Comparison of ENCODE assay signal across 11 cellular contexts in genomic region chr1:106995970-106996369, GRCh38.
DNase-seq lines count a peak whose midpoint lies in the region; ATAC-seq and TF ChIP-seq lines count a peak whose summit lies in the region.
"Had no signal": no experiment of that assay in that cellular context is flagged by ENCODE, and none has a peak within 500 bp of the region (broad histone marks: within the 10 kb centered on the region; RNA-seq: fewer than 3 reads in every experiment).

No MANE protein-coding gene starts in this region.

- intact Hi-C loops in A673 (cut with micrococcal nuclease; ENCODE audit: unreplicated experiment): no loop called here

- no peaks in the 10 kb centered on the region for H3K9me3 ChIP-seq in A673 (ENCODE audit: low read depth, low read length, poor library complexity, severe bottlenecking)

- POLR2A ChIA-PET in A673 (lab: Charles Lee; ENCODE audit: low non-redundant PET): no interaction called here

- BruUV-seq in A673 (replicated peaks; lab: Mats Ljungman, UMichigan): no TSS peak

- TF ChIP-seq CTCF in A673 (conservative IDR thresholded peaks at IDR 0.05; ENCODE audit: low read depth, low read length): no peak

- H3K4me1 ChIP-seq in A673 (ENCODE audit: insufficient read depth, low read length, poor library complexity, severe bottlenecking): no peaks in the 10 kb centered on the region
- H3K4me1 ChIP-seq: BLaER1 treated with 17β-estradiol and CSF1 and Interleukin-3, amounts not matched to agents 10 nM and 100 nM had no signal

- ATAC-seq in GM18502 (IDR thresholded peaks at IDR 0.05; ENCODE audit: poor library complexity, unreplicated experiment) (peak; percentile 98), GM19463 (IDR thresholded peaks at IDR 0.05; ENCODE audit: unreplicated experiment) (peak; percentile 95), HG02885 (IDR thresholded peaks at IDR 0.05; ENCODE audit: poor library complexity, unreplicated experiment) (peak; percentile 98), HG03565 (IDR thresholded peaks at IDR 0.05; ENCODE audit: unreplicated experiment) (peak; percentile 97)
- ATAC-seq in activated naive CD8-positive, alpha-beta T cell treated with anti-CD3 and anti-CD28 coated beads, Interleukin-2, amount 50 U/mL, for 24 hours: no peak

- DNase-seq in activated naive CD8-positive, alpha-beta T cell treated with anti-CD3 and anti-CD28 coated beads, Interleukin-2, amount 50 U/mL, for 24 hours: no peak
- DNase-seq in A673 (ENCODE audit: low spot score) (no peak), midbrain (lab: John Stamatoyannopoulos, UW) (no peak), RKO (ENCODE audit: low spot score) (no peak)
- DNase-seq: islet precursor cell, NCI-H1694 had no signal

- CTCF ChIA-PET in A673 (lab: Charles Lee): no interaction called here

- H3K27ac ChIP-seq in A673 (ENCODE audit: low read depth, low read length, poor library complexity, severe bottlenecking): no peak overlapping the region
- H3K27ac ChIP-seq: BLaER1 treated with 17β-estradiol and CSF1 and Interleukin-3, amounts not matched to agents 10 nM and 100 nM had no signal

- no peaks in the 10 kb centered on the region for H3K36me3 ChIP-seq in A673 (ENCODE audit: insufficient read depth, low read length, poor library complexity, severe bottlenecking)
- H3K36me3 ChIP-seq: BLaER1 treated with 17β-estradiol and CSF1 and Interleukin-3, amounts not matched to agents 10 nM and 100 nM had no signal

- H3K4me3 Mint-ChIP-seq in activated naive CD8-positive, alpha-beta T cell treated with anti-CD3 and anti-CD28 coated beads, Interleukin-2, amount 50 U/mL, for 24 hours: no peak overlapping the region

- peaks cover 4% of the 10 kb centered on the region for H3K27me3 Mint-ChIP-seq in activated naive CD8-positive, alpha-beta T cell treated with anti-CD3 and anti-CD28 coated beads, Interleukin-2, amount 50 U/mL, for 24 hours

- no peak overlapping the region for H3K4me3 ChIP-seq in A673 (ENCODE audit: low read depth, low read length, poor library complexity, severe bottlenecking)
- H3K4me3 ChIP-seq: BLaER1 treated with 17β-estradiol and CSF1 and Interleukin-3, amounts not matched to agents 10 nM and 100 nM had no signal

- no peak overlapping the region for H3K27ac Mint-ChIP-seq in activated naive CD8-positive, alpha-beta T cell treated with anti-CD3 and anti-CD28 coated beads, Interleukin-2, amount 50 U/mL, for 24 hours

- no peaks in the 10 kb centered on the region for H3K27me3 ChIP-seq in A673 (replicated peaks; ENCODE audit: insufficient read depth, low read depth, low read length, poor library complexity)
- H3K27me3 ChIP-seq: BLaER1 treated with 17β-estradiol and CSF1 and Interleukin-3, amounts not matched to agents 10 nM and 100 nM had no signal

- H3K36me3 Mint-ChIP-seq in activated naive CD8-positive, alpha-beta T cell treated with anti-CD3 and anti-CD28 coated beads, Interleukin-2, amount 50 U/mL, for 24 hours (ENCODE audit: low read depth): no peaks in the 10 kb centered on the region

- no peaks in the 10 kb centered on the region for H3K4me1 Mint-ChIP-seq in activated naive CD8-positive, alpha-beta T cell treated with anti-CD3 and anti-CD28 coated beads, Interleukin-2, amount 50 U/mL, for 24 hours

- peaks cover 8% of the 10 kb centered on the region for H3K9me3 Mint-ChIP-seq in activated naive CD8-positive, alpha-beta T cell treated with anti-CD3 and anti-CD28 coated beads, Interleukin-2, amount 50 U/mL, for 24 hours
